Comparison of ENCODE assay signal across 1 cellular context in genomic region chr7:123499211-123499968, GRCh38.
A peak's percentile ranks its signal among the peaks of the same experiment; 100 is the strongest.
TF ChIP-seq lines count a peak whose summit lies in the region.

No MANE protein-coding gene starts in this region.

TF ChIP-seq in K562, 482 proteins besides CTCF, POLR2A, EP300 and RAD21 (continued from another document and continues in another):
- no peak for TF ChIP-seq ZBTB1 (CRISPR knock-in tag; IDR thresholded peaks at IDR 0.05; ENCODE audit: borderline replicate concordance, low read depth)
- TF ChIP-seq ATF1 (CRISPR knock-in tag; IDR thresholded peaks at IDR 0.05), result no peak
- peak; percentile 43 for TF ChIP-seq ATF1 (tag; IDR thresholded peaks at IDR 0.05)
- TF ChIP-seq, protein P1, sequence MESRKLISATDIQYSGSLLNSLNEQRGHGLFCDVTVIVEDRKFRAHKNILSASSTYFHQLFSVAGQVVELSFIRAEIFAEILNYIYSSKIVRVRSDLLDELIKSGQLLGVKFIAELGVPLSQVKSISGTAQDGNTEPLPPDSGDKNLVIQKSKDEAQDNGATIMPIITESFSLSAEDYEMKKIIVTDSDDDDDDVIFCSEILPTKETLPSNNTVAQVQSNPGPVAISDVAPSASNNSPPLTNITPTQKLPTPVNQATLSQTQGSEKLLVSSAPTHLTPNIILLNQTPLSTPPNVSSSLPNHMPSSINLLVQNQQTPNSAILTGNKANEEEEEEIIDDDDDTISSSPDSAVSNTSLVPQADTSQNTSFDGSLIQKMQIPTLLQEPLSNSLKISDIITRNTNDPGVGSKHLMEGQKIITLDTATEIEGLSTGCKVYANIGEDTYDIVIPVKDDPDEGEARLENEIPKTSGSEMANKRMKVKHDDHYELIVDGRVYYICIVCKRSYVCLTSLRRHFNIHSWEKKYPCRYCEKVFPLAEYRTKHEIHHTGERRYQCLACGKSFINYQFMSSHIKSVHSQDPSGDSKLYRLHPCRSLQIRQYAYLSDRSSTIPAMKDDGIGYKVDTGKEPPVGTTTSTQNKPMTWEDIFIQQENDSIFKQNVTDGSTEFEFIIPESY (CRISPR knock-in tag; IDR thresholded peaks at IDR 0.05), result no peak
- TF ChIP-seq, protein P2, sequence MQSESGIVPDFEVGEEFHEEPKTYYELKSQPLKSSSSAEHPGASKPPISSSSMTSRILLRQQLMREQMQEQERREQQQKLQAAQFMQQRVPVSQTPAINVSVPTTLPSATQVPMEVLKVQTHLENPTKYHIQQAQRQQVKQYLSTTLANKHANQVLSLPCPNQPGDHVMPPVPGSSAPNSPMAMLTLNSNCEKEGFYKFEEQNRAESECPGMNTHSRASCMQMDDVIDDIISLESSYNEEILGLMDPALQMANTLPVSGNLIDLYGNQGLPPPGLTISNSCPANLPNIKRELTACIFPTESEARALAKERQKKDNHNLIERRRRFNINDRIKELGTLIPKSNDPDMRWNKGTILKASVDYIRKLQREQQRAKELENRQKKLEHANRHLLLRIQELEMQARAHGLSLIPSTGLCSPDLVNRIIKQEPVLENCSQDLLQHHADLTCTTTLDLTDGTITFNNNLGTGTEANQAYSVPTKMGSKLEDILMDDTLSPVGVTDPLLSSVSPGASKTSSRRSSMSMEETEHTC (IDR thresholded peaks at IDR 0.05), result no peak
- peak; percentile 79 for TF ChIP-seq HINFP (tag; conservative IDR thresholded peaks at IDR 0.05; ENCODE audit: low read depth)
- no peak; the same call in 1 of the 2 replicates for TF ChIP-seq ZNF780A (CRISPR knock-in tag; IDR thresholded peaks at IDR 0.05)
- peak; percentile 60; the same call in 1 of the 2 replicates for TF ChIP-seq NFE2L1 (tag; IDR thresholded peaks at IDR 0.05; ENCODE audit: borderline replicate concordance, low read depth)
- TF ChIP-seq RFX5 (IDR thresholded peaks at IDR 0.05; ENCODE audit: low read depth, low read length), result no peak
- TF ChIP-seq POLR2AphosphoS2 (IDR thresholded peaks at IDR 0.05; ENCODE audit: low read length), result no peak
- TF ChIP-seq ZNF778 (CRISPR knock-in tag; IDR thresholded peaks at IDR 0.05), result no peak
- 0 out of 2 replicates have a peak, but pooled peaks have one; percentile 63 for TF ChIP-seq ZNF3 (CRISPR knock-in tag; IDR thresholded peaks at IDR 0.05)
- TF ChIP-seq ZNF121 (CRISPR knock-in tag; conservative IDR thresholded peaks at IDR 0.05), result no peak
- TF ChIP-seq, protein P3, sequence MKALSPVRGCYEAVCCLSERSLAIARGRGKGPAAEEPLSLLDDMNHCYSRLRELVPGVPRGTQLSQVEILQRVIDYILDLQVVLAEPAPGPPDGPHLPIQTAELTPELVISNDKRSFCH (CRISPR knock-in tag; IDR thresholded peaks at IDR 0.05), result peak; percentile 75; the same call in 1 of the 2 replicates
- TF ChIP-seq, protein P3 (tag; IDR thresholded peaks at IDR 0.05), result peak; percentile 95
- no peak for TF ChIP-seq RBM22 (IDR thresholded peaks at IDR 0.05; ENCODE audit: low read depth, low read length, poor library complexity, severe bottlenecking)
- TF ChIP-seq HNRNPK (IDR thresholded peaks at IDR 0.05; ENCODE audit: low read depth, low read length, poor library complexity, severe bottlenecking), result no peak
- no peak for TF ChIP-seq CHD1 (IDR thresholded peaks at IDR 0.05; ENCODE audit: low read length)
- TF ChIP-seq ZNF668 (CRISPR knock-in tag; IDR thresholded peaks at IDR 0.05), result peak; percentile 98
- no peak for TF ChIP-seq HLTF (IDR thresholded peaks at IDR 0.05)
- TF ChIP-seq MAZ (CRISPR knock-in tag; conservative IDR thresholded peaks at IDR 0.05 in 1 of 2, IDR thresholded peaks at IDR 0.05 in 1 of 2), result peak in 1 of 2 experiments; percentile 87; a peak in 2 of 4 replicates
- TF ChIP-seq ZNF57 (CRISPR knock-in tag; IDR thresholded peaks at IDR 0.05), result peak; percentile 86; the same call in 1 of the 2 replicates
- TF ChIP-seq, protein P4, sequence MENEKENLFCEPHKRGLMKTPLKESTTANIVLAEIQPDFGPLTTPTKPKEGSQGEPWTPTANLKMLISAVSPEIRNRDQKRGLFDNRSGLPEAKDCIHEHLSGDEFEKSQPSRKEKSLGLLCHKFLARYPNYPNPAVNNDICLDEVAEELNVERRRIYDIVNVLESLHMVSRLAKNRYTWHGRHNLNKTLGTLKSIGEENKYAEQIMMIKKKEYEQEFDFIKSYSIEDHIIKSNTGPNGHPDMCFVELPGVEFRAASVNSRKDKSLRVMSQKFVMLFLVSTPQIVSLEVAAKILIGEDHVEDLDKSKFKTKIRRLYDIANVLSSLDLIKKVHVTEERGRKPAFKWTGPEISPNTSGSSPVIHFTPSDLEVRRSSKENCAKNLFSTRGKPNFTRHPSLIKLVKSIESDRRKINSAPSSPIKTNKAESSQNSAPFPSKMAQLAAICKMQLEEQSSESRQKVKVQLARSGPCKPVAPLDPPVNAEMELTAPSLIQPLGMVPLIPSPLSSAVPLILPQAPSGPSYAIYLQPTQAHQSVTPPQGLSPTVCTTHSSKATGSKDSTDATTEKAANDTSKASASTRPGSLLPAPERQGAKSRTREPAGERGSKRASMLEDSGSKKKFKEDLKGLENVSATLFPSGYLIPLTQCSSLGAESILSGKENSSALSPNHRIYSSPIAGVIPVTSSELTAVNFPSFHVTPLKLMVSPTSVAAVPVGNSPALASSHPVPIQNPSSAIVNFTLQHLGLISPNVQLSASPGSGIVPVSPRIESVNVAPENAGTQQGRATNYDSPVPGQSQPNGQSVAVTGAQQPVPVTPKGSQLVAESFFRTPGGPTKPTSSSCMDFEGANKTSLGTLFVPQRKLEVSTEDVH (IDR thresholded peaks at IDR 0.05; ENCODE audit: low read depth, partially characterized antibody), result no peak
- TF ChIP-seq, protein P5, sequence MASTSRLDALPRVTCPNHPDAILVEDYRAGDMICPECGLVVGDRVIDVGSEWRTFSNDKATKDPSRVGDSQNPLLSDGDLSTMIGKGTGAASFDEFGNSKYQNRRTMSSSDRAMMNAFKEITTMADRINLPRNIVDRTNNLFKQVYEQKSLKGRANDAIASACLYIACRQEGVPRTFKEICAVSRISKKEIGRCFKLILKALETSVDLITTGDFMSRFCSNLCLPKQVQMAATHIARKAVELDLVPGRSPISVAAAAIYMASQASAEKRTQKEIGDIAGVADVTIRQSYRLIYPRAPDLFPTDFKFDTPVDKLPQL (IDR thresholded peaks at IDR 0.05; ENCODE audit: extremely low read depth, insufficient read length), result no peak
- TF ChIP-seq KLF6 (CRISPR knock-in tag; IDR thresholded peaks at IDR 0.05; ENCODE audit: borderline replicate concordance), result peak; percentile 99
- no peak for TF ChIP-seq STAT5A (IDR thresholded peaks at IDR 0.05; ENCODE audit: borderline replicate concordance, low read length)
- peak; percentile 44; the same call in 1 of the 2 replicates for TF ChIP-seq TAF7 (tag; IDR thresholded peaks at IDR 0.05)
- no peak for TF ChIP-seq POLR2G (IDR thresholded peaks at IDR 0.05; ENCODE audit: low read depth, low read length)
- TF ChIP-seq, protein P6, sequence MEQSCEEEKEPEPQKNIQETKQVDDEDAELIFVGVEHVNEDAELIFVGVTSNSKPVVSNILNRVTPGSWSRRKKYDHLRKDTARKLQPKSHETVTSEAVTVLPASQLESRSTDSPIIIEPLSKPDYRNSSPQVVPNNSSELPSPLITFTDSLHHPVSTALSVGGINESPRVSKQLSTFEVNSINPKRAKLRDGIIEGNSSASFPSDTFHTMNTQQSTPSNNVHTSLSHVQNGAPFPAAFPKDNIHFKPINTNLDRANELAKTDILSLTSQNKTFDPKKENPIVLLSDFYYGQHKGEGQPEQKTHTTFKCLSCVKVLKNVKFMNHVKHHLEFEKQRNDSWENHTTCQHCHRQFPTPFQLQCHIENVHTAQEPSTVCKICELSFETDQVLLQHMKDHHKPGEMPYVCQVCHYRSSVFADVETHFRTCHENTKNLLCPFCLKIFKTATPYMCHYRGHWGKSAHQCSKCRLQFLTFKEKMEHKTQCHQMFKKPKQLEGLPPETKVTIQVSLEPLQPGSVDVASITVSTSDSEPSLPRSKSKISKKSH (CRISPR knock-in tag; IDR thresholded peaks at IDR 0.05), result peak; percentile 36; the same call in 1 of the 2 replicates
- TF ChIP-seq SLC30A9 (CRISPR knock-in tag; IDR thresholded peaks at IDR 0.05), result no peak
- peak; percentile 85; the same call in 1 of the 2 replicates for TF ChIP-seq ZNF133 (CRISPR knock-in tag; IDR thresholded peaks at IDR 0.05)
- TF ChIP-seq MTA2 (IDR thresholded peaks at IDR 0.05; ENCODE audit: low read depth), result no peak
- TF ChIP-seq, protein P7, sequence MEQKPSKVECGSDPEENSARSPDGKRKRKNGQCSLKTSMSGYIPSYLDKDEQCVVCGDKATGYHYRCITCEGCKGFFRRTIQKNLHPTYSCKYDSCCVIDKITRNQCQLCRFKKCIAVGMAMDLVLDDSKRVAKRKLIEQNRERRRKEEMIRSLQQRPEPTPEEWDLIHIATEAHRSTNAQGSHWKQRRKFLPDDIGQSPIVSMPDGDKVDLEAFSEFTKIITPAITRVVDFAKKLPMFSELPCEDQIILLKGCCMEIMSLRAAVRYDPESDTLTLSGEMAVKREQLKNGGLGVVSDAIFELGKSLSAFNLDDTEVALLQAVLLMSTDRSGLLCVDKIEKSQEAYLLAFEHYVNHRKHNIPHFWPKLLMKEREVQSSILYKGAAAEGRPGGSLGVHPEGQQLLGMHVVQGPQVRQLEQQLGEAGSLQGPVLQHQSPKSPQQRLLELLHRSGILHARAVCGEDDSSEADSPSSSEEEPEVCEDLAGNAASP (IDR thresholded peaks at IDR 0.05), result no peak
- no peak for TF ChIP-seq ZBTB8A (IDR thresholded peaks at IDR 0.05; ENCODE audit: partially characterized antibody)
- TF ChIP-seq SUPT5H (IDR thresholded peaks at IDR 0.05), result no peak
- TF ChIP-seq MGA (IDR thresholded peaks at IDR 0.05), result no peak
